Comparison of ENCODE assay signal across 7 cellular contexts in genomic region chr7:120587281-120587680, GRCh38.
"Had no signal": no experiment of that assay in that cellular context is flagged by ENCODE, and none has a peak within 500 bp of the region (broad histone marks: within the 10 kb centered on the region; RNA-seq: fewer than 3 reads in every experiment).

No MANE protein-coding gene starts in this region.

- H3K27ac ChIP-seq: HL-60 had no signal

- H3K4me3 ChIP-seq: K562 had no signal

- FAIRE-seq: HepG2, HTR-8/SVneo, K562 had no signal

- DNase-seq: IMR-90, KBM-7, KG1 had no signal

- ATAC-seq: HepG2, K562 had no signal
